ENCODE assay signal across 8 cellular contexts in the genomic region with DNA sequence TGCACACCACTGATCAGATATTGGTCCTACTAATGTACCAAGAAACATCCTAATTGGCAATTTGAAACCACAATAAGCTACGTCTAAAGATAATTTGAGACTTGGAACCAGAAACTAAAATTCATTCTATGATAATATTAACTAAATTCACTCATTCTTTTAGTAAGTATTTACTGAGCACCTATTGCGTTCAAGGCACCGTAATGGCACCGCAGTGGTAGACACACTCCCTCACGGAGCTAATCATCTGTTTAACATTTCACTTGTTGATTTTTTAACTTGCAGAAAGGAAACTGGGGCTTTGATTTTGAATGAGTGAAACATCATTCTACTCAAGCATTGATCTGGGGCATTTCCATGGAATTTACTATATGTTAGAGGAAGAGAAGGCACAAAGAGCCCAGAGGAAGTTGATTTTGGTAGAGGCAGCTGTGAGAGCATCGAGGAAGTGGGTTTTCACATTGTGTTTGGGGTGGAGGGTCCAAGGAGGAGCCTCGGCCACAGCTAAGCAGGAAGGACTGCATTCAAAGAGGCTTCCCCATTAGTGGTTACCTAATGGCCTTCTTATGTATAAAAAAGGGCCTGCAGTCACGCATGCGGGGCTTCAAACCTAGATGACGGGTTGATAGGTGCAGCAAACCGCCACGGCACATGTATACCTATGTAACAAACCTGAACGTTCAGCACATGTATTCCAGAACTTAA. TPM values are rescaled to one million over a fixed set of nuclear protein-coding genes. Genes with fewer than 3 reads are reported as not detected.
DNase-seq lines count a peak whose midpoint lies in the region; ATAC-seq and TF ChIP-seq lines count a peak whose summit lies in the region.

No MANE protein-coding gene starts in this region.

- H3K9me3 Mint-ChIP-seq in activated T-cell treated with anti-CD3 and anti-CD28 coated beads, Interleukin-2, amount 50 U/mL, for 4 hours, result no peaks in the 10 kb centered on the region

- WGBS in gastroesophageal sphincter (ENCODE audit: low coverage in 1 of 2), 2 donors, result 72 to 76% methylated on average over 7 to 13 of the region's 13 CpGs
- WGBS in thyroid gland, 2 donors, result 77 to 84% methylated on average over 13 of the region's 13 CpGs

- H3K9me3 ChIP-seq in gastroesophageal sphincter, result no peaks in the 10 kb centered on the region
- no peaks in the 10 kb centered on the region for H3K9me3 ChIP-seq in thyroid gland

- no peak for TF ChIP-seq EP300 in gastroesophageal sphincter (IDR thresholded peaks at IDR 0.05)

- H3K27ac ChIP-seq in gastroesophageal sphincter (peak overlapping the region in 3 of 4 donors; percentile 64 to 80 (median 78)), thyroid gland (peak overlapping the region; percentile 10 to 68 (median 15))

- peaks cover 14% of the 10 kb centered on the region for H3K36me3 Mint-ChIP-seq in activated T-cell treated with anti-CD3 and anti-CD28 coated beads, Interleukin-2, amount 50 U/mL, for 4 hours (ENCODE audit: insufficient read depth)

- H3K36me3 ChIP-seq in gastroesophageal sphincter (no peaks in the 10 kb centered on the region), thyroid gland (no peaks in the 10 kb centered on the region)

- no peaks in the 10 kb centered on the region for H3K27me3 ChIP-seq in gastroesophageal sphincter
- H3K27me3 ChIP-seq in thyroid gland, result no peaks in the 10 kb centered on the region

- DNase-seq in activated T-cell treated with anti-CD3 and anti-CD28 coated beads, Interleukin-2, amount 50 U/mL, for 4 hours, result no peak
- no peak for DNase-seq in activated T-cell treated with anti-CD3 and anti-CD28 coated beads, Interleukin-2, amount 50 U/mL, for 1 hour
- DNase-seq in T-helper 2 cell (peak in 3 of 5 experiments; percentile 45 to 93 (median 57)), thyroid gland (no peak), NCI-H1048 (lab: John Stamatoyannopoulos, UW) (no peak), NCI-H748 (lab: John Stamatoyannopoulos, UW; ENCODE audit: unreplicated experiment) (no peak)

- no peak for ATAC-seq in activated T-cell treated with anti-CD3 and anti-CD28 coated beads, Interleukin-2, amount 50 U/mL, for 4 hours
- ATAC-seq in gastroesophageal sphincter (no peak), GM21717 (IDR thresholded peaks at IDR 0.05; ENCODE audit: unreplicated experiment) (no peak)

- H3K4me1 Mint-ChIP-seq in activated T-cell treated with anti-CD3 and anti-CD28 coated beads, Interleukin-2, amount 50 U/mL, for 4 hours (ENCODE audit: low read depth), result peaks cover 95% of the 10 kb centered on the region

- intact Hi-C loops in thyroid gland (cut with DNase I), result no loop called here

- TF ChIP-seq POLR2A in gastroesophageal sphincter (IDR thresholded peaks at IDR 0.05) (no peak), thyroid gland (IDR thresholded peaks at IDR 0.05) (no peak)

- H3K4me3 Mint-ChIP-seq in activated T-cell treated with anti-CD3 and anti-CD28 coated beads, Interleukin-2, amount 50 U/mL, for 4 hours, result peak overlapping the region; percentile 77

- TF ChIP-seq CTCF in gastroesophageal sphincter (IDR thresholded peaks at IDR 0.05), result no peak
- TF ChIP-seq CTCF in thyroid gland (IDR thresholded peaks at IDR 0.05), result no peak

- H3K4me1 ChIP-seq in gastroesophageal sphincter (peaks cover 11 to 97% (median 59%) of the 10 kb centered on the region in 3 donors), thyroid gland (peaks cover 19 to 84% of the 10 kb centered on the region in 2 donors)

- no peaks in the 10 kb centered on the region for H3K27me3 Mint-ChIP-seq in activated T-cell treated with anti-CD3 and anti-CD28 coated beads, Interleukin-2, amount 50 U/mL, for 4 hours (ENCODE audit: low read depth)

- H3K4me3 ChIP-seq in gastroesophageal sphincter, result no peak overlapping the region
- no peak overlapping the region for H3K4me3 ChIP-seq in thyroid gland (replicated peaks in 1 of 3)

RNA-seq across cellular contexts. Expression of gene RAPGEF1, which starts 7.1 kb away (rescaled TPM):
- total RNA-seq in activated T-cell treated with anti-CD3 and anti-CD28 coated beads, Interleukin-2, amount 50 U/mL, for 4 hours, result 100 to 1,000 TPM; 106 to 120 (median 111) TPM
- total RNA-seq in gastroesophageal sphincter (100 to 1,000 TPM in 1 of 4 donors, 10 to 100 TPM in 3; 47.5 to 162 (median 77.6) TPM), thyroid gland (10 to 100 TPM; 39.6 to 52.5 (median 44.9) TPM)

Comparison
In these comparisons a context has a peak if more than half of its experiments do, and no peak if none do; other contexts are left out.
1. DNase-seq: peak in T-helper 2 cell (3 of 5); none in activated T-cell treated with anti-CD3 and anti-CD28 coated beads, Interleukin-2, amount 50 U/mL, for 4 hours (single experiment), activated T-cell treated with anti-CD3 and anti-CD28 coated beads, Interleukin-2, amount 50 U/mL, for 1 hour (single experiment), thyroid gland (0 of 2), NCI-H1048 (single experiment) and NCI-H748 (single experiment).